12 cellular contexts compared by ENCODE assay signal in genomic region chr3:23668430-23668904, GRCh38.
DNase-seq lines count a peak whose midpoint lies in the region; TF ChIP-seq lines count a peak whose summit lies in the region.
"Had no signal": no experiment of that assay in that cellular context is flagged by ENCODE, and none has a peak within 500 bp of the region (broad histone marks: within the 10 kb centered on the region; RNA-seq: fewer than 3 reads in every experiment).

No MANE protein-coding gene starts in this region.

- H3K9ac ChIP-seq in Karpas-422 (ENCODE audit: low read length) = no peak overlapping the region

- intact Hi-C loops in MCF 10A (cut with micrococcal nuclease) = no loop called here
- intact Hi-C loops in breast epithelium (cut with DNase I; ENCODE audit: low total_unique reads) = no loop called here
- intact Hi-C loops in vagina (cut with DNase I) = no loop called here

- no peaks in the 10 kb centered on the region for H3K27me3 ChIP-seq in breast epithelium
- no peaks in the 10 kb centered on the region for H3K27me3 ChIP-seq in Karpas-422 (ENCODE audit: low read length)
- H3K27me3 ChIP-seq in vagina = no peaks in the 10 kb centered on the region

- TF ChIP-seq CTCF in MCF 10A (IDR thresholded peaks at IDR 0.05; ENCODE audit: unreplicated experiment) = no peak
- TF ChIP-seq CTCF in breast epithelium (IDR thresholded peaks at IDR 0.05) = no peak
- no peak for TF ChIP-seq CTCF in vagina (IDR thresholded peaks at IDR 0.05)

- peak overlapping the region; percentile 95 for H3K27ac Mint-ChIP-seq in MCF 10A (ENCODE audit: low read depth, unreplicated experiment)

- H2AFZ ChIP-seq in Karpas-422 (ENCODE audit: low read length) = no peak overlapping the region

- H3K4me1 ChIP-seq in breast epithelium = no peaks in the 10 kb centered on the region
- H3K4me1 ChIP-seq in Karpas-422 (ENCODE audit: low read length) = no peaks in the 10 kb centered on the region
- peaks cover 32% of the 10 kb centered on the region for H3K4me1 ChIP-seq in vagina

- BruUV-seq in MCF 10A (replicated peaks; lab: Mats Ljungman, UMichigan) = no TSS peak

- H3K27me3 Mint-ChIP-seq in MCF 10A (ENCODE audit: insufficient read depth, unreplicated experiment) = no peaks in the 10 kb centered on the region

- H3K36me3 ChIP-seq in breast epithelium (no peaks in the 10 kb centered on the region), Karpas-422 (ENCODE audit: insufficient read depth, low read length) (no peaks in the 10 kb centered on the region), vagina (no peaks in the 10 kb centered on the region)

- H3K4me1 Mint-ChIP-seq in MCF 10A (ENCODE audit: insufficient read depth, unreplicated experiment) = peaks cover 17% of the 10 kb centered on the region

- no peak overlapping the region for H3K4me3 Mint-ChIP-seq in MCF 10A (ENCODE audit: unreplicated experiment)

- no peaks in the 10 kb centered on the region for H3K9me3 Mint-ChIP-seq in MCF 10A (ENCODE audit: unreplicated experiment)

- peaks cover 4% of the 10 kb centered on the region for H3K36me3 Mint-ChIP-seq in MCF 10A (ENCODE audit: insufficient read depth, unreplicated experiment)

- CTCF ChIA-PET in MCF 10A (lab: Yijun Ruan, JAX) = interaction anchor here (0.6 to 2.0 kb wide), 5 partner anchors 11 to 1553 kb away, joined by 3 to 8 read pairs (median 3); no protein-coding TSS in a partner anchor

- no peaks in the 10 kb centered on the region for H4K20me1 ChIP-seq in Karpas-422 (ENCODE audit: insufficient read depth, low read depth, low read length)

- no peaks in the 10 kb centered on the region for H3K9me3 ChIP-seq in breast epithelium
- no peaks in the 10 kb centered on the region for H3K9me3 ChIP-seq in Karpas-422 (ENCODE audit: low read length)
- H3K9me3 ChIP-seq in vagina = no peaks in the 10 kb centered on the region

- TF ChIP-seq POLR2A in breast epithelium (IDR thresholded peaks at IDR 0.05) (no peak), vagina (IDR thresholded peaks at IDR 0.05) (no peak)

- POLR2A ChIA-PET in MCF 10A (lab: Yijun Ruan, JAX) = interaction anchor here (0.6 to 2.5 kb wide), 8 partner anchors 9 to 1492 kb away, joined by 3 to 10 read pairs (median 5); no protein-coding TSS in a partner anchor

- H3K9me2 ChIP-seq in Karpas-422 (replicated peaks; ENCODE audit: insufficient read depth, low read length) = no peaks in the 10 kb centered on the region

- H3K27ac ChIP-seq in breast epithelium (no peak overlapping the region), Karpas-422 (ENCODE audit: low read length) (no peak overlapping the region), vagina (no peak overlapping the region)

- H3K4me2 ChIP-seq in Karpas-422 (ENCODE audit: low read depth, low read length, poor library complexity, severe bottlenecking) = no peak overlapping the region

- no peaks in the 10 kb centered on the region for H3K79me2 ChIP-seq in Karpas-422 (ENCODE audit: low read length)

- DNase-seq in MCF 10A (ENCODE audit: unreplicated experiment) (peak; percentile 90), breast epithelium (ENCODE audit: low spot score in 2 of 2) (no peak), T1000 (lab: John Stamatoyannopoulos, UW) (peak; percentile 80), glomerular visceral epithelial cell (ENCODE audit: extremely low spot score) (peak; percentile 84), HUDEP-2 (lab: John Stamatoyannopoulos, UW; ENCODE audit: unreplicated experiment in 76 of 76) (no peak), Karpas-422 (no peak), vagina (ENCODE audit: extremely low spot score in 2 of 2) (no peak)
- DNase-seq in stimulated activated naive CD4-positive, alpha-beta T cell (lab: John Stamatoyannopoulos, UW) = no peak
- DNase-seq: activated CD4-positive, CD25-positive, alpha-beta regulatory T cell; activated naive CD4-positive, alpha-beta T cell; NK-92 treated with Interleukin-12 subunit alpha and Interleukin-12 subunit beta, amount 100 ng/mL, for 24 hours; retina had no signal

- no peak overlapping the region for H3K4me3 ChIP-seq in breast epithelium
- H3K4me3 ChIP-seq in Karpas-422 (ENCODE audit: low read length) = no peak overlapping the region
- no peak overlapping the region for H3K4me3 ChIP-seq in vagina

Comparison
In these comparisons a context has a peak if more than half of its experiments do, and no peak if none do; other contexts are left out.
1. DNase-seq: peak in MCF 10A (single experiment), T1000 (single experiment) and glomerular visceral epithelial cell (single experiment); none in breast epithelium (0 of 2), HUDEP-2 (0 of 76), stimulated activated naive CD4-positive, alpha-beta T cell (0 of 6), Karpas-422 (single experiment) and vagina (0 of 2).